19 cellular contexts compared by ENCODE assay signal in genomic region chr9:34555435-34556230, GRCh38. TPM values are rescaled to one million over a fixed set of nuclear protein-coding genes. Genes with fewer than 3 reads are reported as not detected.
DNase-seq lines count a peak whose midpoint lies in the region; ATAC-seq and TF ChIP-seq lines count a peak whose summit lies in the region.
"Had no signal": no experiment of that assay in that cellular context is flagged by ENCODE, and none has a peak within 500 bp of the region (broad histone marks: within the 10 kb centered on the region; RNA-seq: fewer than 3 reads in every experiment).

No MANE protein-coding gene starts in this region.

- no peaks in the 10 kb centered on the region for H3K79me1 ChIP-seq in mesendoderm (ENCODE audit: low read length)

- in situ Hi-C loops in gastrocnemius medialis (cut with MboI; ENCODE audit: low sequenced_read_pairs in 4 of 4) (loop anchor here in 1 of 4 donors (5.0 kb wide), 1 partner anchor 42 kb away; no protein-coding TSS in a partner anchor), mammary epithelial cell (cut with MboI; ENCODE audit: low sequenced_read_pairs in 2 of 2) (no loop called here)

- H3K27ac ChIP-seq in SK-N-SH (ENCODE audit: low read depth in 2 of 2, low read length in 1 of 2) = peak overlapping the region in 1 of 2 experiments; percentile 91; a peak in 2 of 4 replicates
- H3K27ac ChIP-seq in mesendoderm (ENCODE audit: low read depth, low read length) = no peak overlapping the region
- H3K27ac ChIP-seq in gastrocnemius medialis = peak overlapping the region in 3 of 4 donors; percentile 10 to 56 (median 49)
- no peak overlapping the region for H3K27ac ChIP-seq in mammary epithelial cell (ENCODE audit: insufficient read depth, low read depth, low read length)
- H3K27ac ChIP-seq: GM23248, PC-9 had no signal

- no peaks in the 10 kb centered on the region for H3F3A ChIP-seq in SK-N-SH (replicated peaks; ENCODE audit: insufficient read depth)

- dilution Hi-C loops in mammary epithelial cell (cut with HindIII; ENCODE audit: low sequenced_read_pairs) = no loop called here

- no peak for TF ChIP-seq RAD21 in SK-N-SH (IDR thresholded peaks at IDR 0.05; ENCODE audit: low read length)

- H3K4ac ChIP-seq in mesendoderm (ENCODE audit: low read depth, low read length) = no peak overlapping the region

- no peaks in the 10 kb centered on the region for H3K36me3 ChIP-seq in SK-N-SH (replicated peaks in 1 of 2; ENCODE audit: control insufficient read depth in 1 of 2, insufficient read depth in 2 of 2, low read length in 1 of 2)
- H3K36me3 ChIP-seq in mesendoderm (ENCODE audit: control insufficient read depth, insufficient read depth, low read length) = no peaks in the 10 kb centered on the region
- H3K36me3 ChIP-seq in gastrocnemius medialis = peaks cover 0 to 6% of the 10 kb centered on the region in 2 donors
- no peaks in the 10 kb centered on the region for H3K36me3 ChIP-seq in mammary epithelial cell (ENCODE audit: insufficient read depth, low read length)

- H3K9me2 ChIP-seq in SK-N-SH = no peaks in the 10 kb centered on the region

- no peak overlapping the region for H2BK5ac ChIP-seq in mesendoderm (ENCODE audit: low read length)

- H3K23ac ChIP-seq in mesendoderm (ENCODE audit: low read length) = peak overlapping the region; percentile 45

- no peaks in the 10 kb centered on the region for H4K20me1 ChIP-seq in SK-N-SH (ENCODE audit: insufficient read depth)
- H4K20me1 ChIP-seq in mammary epithelial cell (ENCODE audit: insufficient read depth, low read length) = no peaks in the 10 kb centered on the region

- H3K27me3 Mint-ChIP-seq in chondrocyte (ENCODE audit: low read depth) = peaks cover 5% of the 10 kb centered on the region
- H3K27me3 Mint-ChIP-seq in stimulated activated naive CD8-positive, alpha-beta T cell treated with anti-CD3 and anti-CD28 coated beads, Interleukin-15, amount 100 ng/mL, for 72 hours = peaks cover 41% of the 10 kb centered on the region

- TF ChIP-seq POLR2A in gastrocnemius medialis (IDR thresholded peaks at IDR 0.05) = no peak

- no peak overlapping the region for H4K5ac ChIP-seq in mesendoderm (ENCODE audit: low read length)

- H3K18ac ChIP-seq in mesendoderm (ENCODE audit: low read length) = no peak overlapping the region

- H3K9ac ChIP-seq in SK-N-SH (no peak overlapping the region), mesendoderm (ENCODE audit: low read length) (no peak overlapping the region), mammary epithelial cell (ENCODE audit: insufficient read depth, low read length) (no peak overlapping the region)
- H3K9ac ChIP-seq: GM23248 had no signal

- H3K4me3 Mint-ChIP-seq in chondrocyte (ENCODE audit: unreplicated experiment) = no peak overlapping the region
- H3K4me3 Mint-ChIP-seq in stimulated activated naive CD8-positive, alpha-beta T cell treated with anti-CD3 and anti-CD28 coated beads, Interleukin-15, amount 100 ng/mL, for 72 hours = no peak overlapping the region
- H3K4me3 Mint-ChIP-seq: IgD-negative memory B cell had no signal

- H3K9me3 Mint-ChIP-seq in chondrocyte (ENCODE audit: low read depth) = no peaks in the 10 kb centered on the region
- no peaks in the 10 kb centered on the region for H3K9me3 Mint-ChIP-seq in stimulated activated naive CD8-positive, alpha-beta T cell treated with anti-CD3 and anti-CD28 coated beads, Interleukin-15, amount 100 ng/mL, for 72 hours

- H2AFZ ChIP-seq in SK-N-SH (ENCODE audit: low read depth) (no peak overlapping the region), mammary epithelial cell (ENCODE audit: low read depth, low read length) (no peak overlapping the region)
- H2AFZ ChIP-seq: GM23248, PC-9 had no signal

- ATAC-seq in SK-N-SH treated with all-trans-retinoic acid at 6 μM for 48 hours (no peak), gastrocnemius medialis (no peak)
- no peak for ATAC-seq in stimulated activated naive CD8-positive, alpha-beta T cell treated with anti-CD3 and anti-CD28 coated beads, Interleukin-15, amount 100 ng/mL, for 72 hours

- H2BK120ac ChIP-seq in mesendoderm (ENCODE audit: low read depth, low read length) = no peak overlapping the region

- intact Hi-C loops in gastrocnemius medialis (cut with DNase I; ENCODE audit: low total_unique reads) (no loop called here), mammary epithelial cell (cut with micrococcal nuclease) (no loop called here)

- POLR2A ChIA-PET in SK-N-SH (lab: Yijun Ruan, JAX) = interaction anchor here (1.3 to 2.3 kb wide), 4 partner anchors 15 to 36 kb away, joined by 3 to 10 read pairs (median 6); no protein-coding TSS in a partner anchor

- no peak overlapping the region for H2AK5ac ChIP-seq in mesendoderm (ENCODE audit: low read length)

- TF ChIP-seq EP300 in SK-N-SH (IDR thresholded peaks at IDR 0.05; ENCODE audit: borderline replicate concordance in 1 of 2, low read depth in 1 of 2, low read length in 1 of 2) = no peak

- peaks cover 27% of the 10 kb centered on the region for H3K4me1 Mint-ChIP-seq in chondrocyte (ENCODE audit: low read depth)
- no peaks in the 10 kb centered on the region for H3K4me1 Mint-ChIP-seq in stimulated activated naive CD8-positive, alpha-beta T cell treated with anti-CD3 and anti-CD28 coated beads, Interleukin-15, amount 100 ng/mL, for 72 hours

- no peaks in the 10 kb centered on the region for H3K36me3 Mint-ChIP-seq in chondrocyte (ENCODE audit: low read depth)
- H3K36me3 Mint-ChIP-seq: IgD-negative memory B cell had no signal

- TF ChIP-seq CTCF in SK-N-SH (IDR thresholded peaks at IDR 0.05) (no peak), chondrocyte (IDR thresholded peaks at IDR 0.05) (no peak), gastrocnemius medialis (IDR thresholded peaks at IDR 0.05 in 4 of 5, conservative IDR thresholded peaks at IDR 0.05 in 1 of 5) (no peak), mammary epithelial cell (conservative IDR thresholded peaks at IDR 0.05 in 1 of 2, IDR thresholded peaks at IDR 0.05 in 1 of 2; ENCODE audit: extremely low read depth in 1 of 2, insufficient read depth in 1 of 2, low read depth in 1 of 2, low read length in 2 of 2) (no peak)

- H3K9me3 ChIP-seq in SK-N-SH (no peaks in the 10 kb centered on the region), gastrocnemius medialis (no peaks in the 10 kb centered on the region), mammary epithelial cell (replicated peaks; ENCODE audit: insufficient read depth, low read length) (no peaks in the 10 kb centered on the region)

- no TSS peak for BruUV-seq in mammary epithelial cell (replicated peaks; lab: Mats Ljungman, UMichigan)

- H3K27me3 ChIP-seq in SK-N-SH (ENCODE audit: insufficient read depth) (no peaks in the 10 kb centered on the region; the same call in 1 of the 2 replicates), mesendoderm (ENCODE audit: insufficient read depth, low read length, poor library complexity) (no peaks in the 10 kb centered on the region), gastrocnemius medialis (no peaks in the 10 kb centered on the region), mammary epithelial cell (ENCODE audit: insufficient read depth, low read length) (peaks cover 5% of the 10 kb centered on the region)

- CTCF ChIA-PET in SK-N-SH (lab: Yijun Ruan, JAX) (interaction anchor here (0.6 to 18.0 kb wide), 11 partner anchors 7 to 223 kb away, joined by 3 to 507 read pairs (median 6); partner anchors contain the start of gene CNTFR), mammary epithelial cell (lab: Charles Lee; ENCODE audit: low non-redundant PET) (no interaction called here)

- no peak overlapping the region for H3K56ac ChIP-seq in mesendoderm (ENCODE audit: low read length)

- peak; percentile 41 for DNase-seq in SK-N-SH
- DNase-seq in chondrocyte (ENCODE audit: low spot score) = peak; percentile 33
- no peak for DNase-seq in mesendoderm
- no peak for DNase-seq in gastrocnemius medialis
- DNase-seq in stimulated activated naive CD8-positive, alpha-beta T cell treated with anti-CD3 and anti-CD28 coated beads, Interleukin-15, amount 100 ng/mL, for 72 hours = no peak
- no peak for DNase-seq in mammary epithelial cell
- no peak for DNase-seq in NCI-H2029 treated with DMSO at 0.1 percent for 48 hours (lab: John Stamatoyannopoulos, UW)
- DNase-seq: C1 segment of cervical spinal cord, GM23248, MV-4-11, NCI-H1436 treated with DMSO at 0.1 percent for 48 hours, NCI-H2081 treated with DMSO at 0.1 percent for 48 hours, NCI-H526 treated with DMSO at 0.1 percent for 48 hours, PC-9 had no signal

- H3K27ac Mint-ChIP-seq in chondrocyte (ENCODE audit: unreplicated experiment) = no peak overlapping the region
- H3K27ac Mint-ChIP-seq in stimulated activated naive CD8-positive, alpha-beta T cell treated with anti-CD3 and anti-CD28 coated beads, Interleukin-15, amount 100 ng/mL, for 72 hours = no peak overlapping the region
- H3K27ac Mint-ChIP-seq: IgD-negative memory B cell had no signal

- H3K4me3 ChIP-seq in SK-N-SH (ENCODE audit: low read depth in 2 of 2, low read length in 1 of 2) (no peak overlapping the region), mesendoderm (ENCODE audit: low read length) (no peak overlapping the region), gastrocnemius medialis (no peak overlapping the region), mammary epithelial cell (replicated peaks in 1 of 3; ENCODE audit: insufficient read depth in 1 of 3, low read depth in 2 of 3, low read length in 3 of 3) (no peak overlapping the region)
- H3K4me3 ChIP-seq: GM23248, PC-9 had no signal

- WGBS in SK-N-SH (ENCODE audit: low lambda C conversion rate) = 81% methylated on average over 12 of the region's 13 CpGs
- WGBS in mesendoderm (ENCODE audit: extremely low coverage, insufficient coverage, low lambda C conversion rate) = no CpG with 5 or more reads among the region's 13 CpGs
- 80% methylated on average over 7 of the region's 13 CpGs for WGBS in mammary epithelial cell (ENCODE audit: low coverage, missing lambda C conversion rate)

- no peak overlapping the region for H4K8ac ChIP-seq in mesendoderm (ENCODE audit: low read depth, low read length)

- H3K4me2 ChIP-seq in SK-N-SH (no peak overlapping the region), mesendoderm (ENCODE audit: low read length) (no peak overlapping the region), mammary epithelial cell (ENCODE audit: insufficient read depth, low read depth, low read length) (no peak overlapping the region)
- H3K4me2 ChIP-seq: PC-9 had no signal

- H2BK15ac ChIP-seq in mesendoderm (replicated peaks; ENCODE audit: low read depth) = no peak overlapping the region

- H3K4me1 ChIP-seq in SK-N-SH (ENCODE audit: control insufficient read depth in 1 of 2, insufficient read depth in 2 of 2, low read depth in 1 of 2, low read length in 1 of 2) (peaks cover 0 to 81% of the 10 kb centered on the region in 2 experiments; a peak in 1 of 4 replicates), mesendoderm (ENCODE audit: control insufficient read depth, low read depth, low read length) (peaks cover 8% of the 10 kb centered on the region), gastrocnemius medialis (peaks cover 42 to 43% of the 10 kb centered on the region in 2 donors), mammary epithelial cell (ENCODE audit: insufficient read depth, low read length) (peaks cover 7% of the 10 kb centered on the region)

- H3K79me2 ChIP-seq in SK-N-SH (ENCODE audit: insufficient read depth) (no peaks in the 10 kb centered on the region), mesendoderm (ENCODE audit: control insufficient read depth, insufficient read depth, low read length) (no peaks in the 10 kb centered on the region), mammary epithelial cell (ENCODE audit: insufficient read depth, low read length) (no peaks in the 10 kb centered on the region)

RNA-seq across cellular contexts. Expression of gene ENHO, which starts 32.8 kb away (rescaled TPM):
- polyA plus RNA-seq in SK-N-SH (2012; rRNA removed) = 1.2 and 1.5 TPM in 2 replicates
- polyA plus RNA-seq in SK-N-SH (2012; cell fraction: cytosol; rRNA removed) = 0.44 and 1.2 TPM in 2 replicates
- 0.18 and 1.0 TPM in 2 replicates for polyA plus RNA-seq in SK-N-SH (2012; cell fraction: nucleus; rRNA removed)
- 0.97 to 1.6 TPM (median 1.3 TPM) in 3 replicates for total RNA-seq in chondrocyte
- polyA plus RNA-seq in mesendoderm (2013, experiment 1 of 2) = 7.3 TPM
- 7.1 TPM for polyA plus RNA-seq in mesendoderm (2013, experiment 2 of 2)
- total RNA-seq in gastrocnemius medialis = under 1 TPM in 1 of 4 donors, not detected in 3; 0.65 TPM
- total RNA-seq in mammary epithelial cell = under 1 TPM in 1 of 2 donors, not detected in 1; 0.28 TPM
- 0.44 TPM for polyA plus RNA-seq in mammary epithelial cell
- polyA minus RNA-seq in mammary epithelial cell = not detected
- total RNA-seq: GM23248, PC-9 had no signal
- polyA plus RNA-seq: GM23248, IgD-negative memory B cell had no signal

RNA-seq across cellular contexts. Expression of gene CNTFR, which starts 33.9 kb away (rescaled TPM):
- polyA plus RNA-seq in SK-N-SH (2012; rRNA removed) = 1.8 and 3.7 TPM in 2 replicates
- polyA plus RNA-seq in SK-N-SH (2012; cell fraction: cytosol; rRNA removed) = 2.5 and 5.0 TPM in 2 replicates
- 1.2 and 2.3 TPM in 2 replicates for polyA plus RNA-seq in SK-N-SH (2012; cell fraction: nucleus; rRNA removed)
- total RNA-seq in chondrocyte = 0.12 TPM in 1 of 3 replicates, not detected in the others
- 4.5 TPM for polyA plus RNA-seq in mesendoderm (2013, experiment 1 of 2)
- 4.3 TPM for polyA plus RNA-seq in mesendoderm (2013, experiment 2 of 2)
- 100 to 1,000 TPM in 3 of 4 donors, 10 to 100 TPM in 1; 19.7 to 146 (median 118) TPM for total RNA-seq in gastrocnemius medialis
- not detected for total RNA-seq in mammary epithelial cell
- not detected for polyA plus RNA-seq in mammary epithelial cell
- polyA minus RNA-seq in mammary epithelial cell = not detected
- total RNA-seq: A172, GM23248, HT-29, LHCN-M2, PC-9 had no signal
- polyA plus RNA-seq: GM23248, IgD-negative memory B cell had no signal

RNA-seq across cellular contexts. Expression of gene RPP25L, which starts 56.3 kb away (rescaled TPM):
- 46.3 and 47.6 TPM in 2 replicates for polyA plus RNA-seq in SK-N-SH (2012; rRNA removed)
- polyA plus RNA-seq in SK-N-SH (2012; cell fraction: cytosol; rRNA removed) = 22.6 and 32.3 TPM in 2 replicates
- 21.7 and 29.2 TPM in 2 replicates for polyA plus RNA-seq in SK-N-SH (2012; cell fraction: nucleus; rRNA removed)
- 10.6 to 11.0 TPM (median 10.9 TPM) in 3 replicates for total RNA-seq in chondrocyte
- 19.6 TPM for polyA plus RNA-seq in mesendoderm (2013, experiment 1 of 2)
- 19.3 TPM for polyA plus RNA-seq in mesendoderm (2013, experiment 2 of 2)
- total RNA-seq in gastrocnemius medialis = 100 to 1,000 TPM in 2 of 4 donors, 10 to 100 TPM in 2; 53.7 to 138 (median 97.2) TPM
- total RNA-seq in mammary epithelial cell = 10 to 100 TPM; 12.5 to 31.7 TPM
- polyA plus RNA-seq in mammary epithelial cell = 44.5 TPM
- 29.1 TPM for polyA minus RNA-seq in mammary epithelial cell

Comparison
In these comparisons a context has a peak if more than half of its experiments do, and no peak if none do; other contexts are left out.
1. DNase-seq: peak in SK-N-SH (single experiment) and chondrocyte (single experiment); none in mesendoderm (single experiment), gastrocnemius medialis (0 of 2), stimulated activated naive CD8-positive, alpha-beta T cell treated with anti-CD3 and anti-CD28 coated beads, Interleukin-15, amount 100 ng/mL, for 72 hours (0 of 2), mammary epithelial cell (single experiment) and NCI-H2029 treated with DMSO at 0.1 percent for 48 hours (single experiment).
2. H3K27ac ChIP-seq: peak in gastrocnemius medialis (3 of 4); none in mesendoderm (single experiment) and mammary epithelial cell (single experiment).
3. RNA of gene CNTFR, which starts 33.9 kb away (total RNA-seq): 19.7 to 146 TPM in gastrocnemius medialis; 0.12 TPM in chondrocyte and not detected in mammary epithelial cell; every median in the first group is over 10 times any median in the second.